9 cellular contexts compared by ENCODE assay signal in genomic region chr13:91690944-91691343, GRCh38.
"Had no signal": no experiment of that assay in that cellular context is flagged by ENCODE, and none has a peak within 500 bp of the region (broad histone marks: within the 10 kb centered on the region; RNA-seq: fewer than 3 reads in every experiment).

No MANE protein-coding gene starts in this region.

- H3K27ac Mint-ChIP-seq: HFFc6 had no signal

- H3K4me1 ChIP-seq: HAP-1 had no signal

- H2AFZ ChIP-seq: GM23248 had no signal

- H3K9me3 ChIP-seq: HAP-1 had no signal

- H3K27ac ChIP-seq: GM23248 had no signal

- DNase-seq: GM23248, GOT3, H7, HFFc6, IMR-90, KG1 had no signal

- H3K36me3 ChIP-seq: HAP-1 had no signal

- H3K4me3 ChIP-seq: GM23248, HAP-1, K562 had no signal

- ATAC-seq: HCT116, K562 had no signal

- H3K4me3 Mint-ChIP-seq: HFFc6 had no signal

- H3K9ac ChIP-seq: GM23248 had no signal
